26 cellular contexts compared by ENCODE assay signal in genomic region chr1:72489801-72490200, GRCh38.
"Had no signal": no experiment of that assay in that cellular context is flagged by ENCODE, and none has a peak within 500 bp of the region (broad histone marks: within the 10 kb centered on the region; RNA-seq: fewer than 3 reads in every experiment).

No MANE protein-coding gene starts in this region.

- H3K27me3 ChIP-seq: neural progenitor cell, ovary, spleen, suprapubic skin, testis, tibial artery, transverse colon, upper lobe of right lung, uterus had no signal

- H3K27ac ChIP-seq: neural progenitor cell, ovary, parathyroid adenoma, psoas muscle, skin epidermis, spleen, suprapubic skin, testis, tibial artery, transverse colon, upper lobe of right lung, uterus had no signal

- H3K36me3 ChIP-seq: neural progenitor cell, ovary, spleen, suprapubic skin, tibial artery, transverse colon, upper lobe of right lung, uterus had no signal

- H3K4me3 ChIP-seq: neural progenitor cell, ovary, psoas muscle, skin epidermis, smooth muscle cell, spleen, suprapubic skin, testis, tibial artery, transverse colon, upper lobe of right lung, uterus had no signal

- DNase-seq: natural killer cell; occipital lobe; ovary; posterior cingulate gyrus; psoas muscle; right cardiac atrium; spleen; stimulated activated CD4-positive, alpha-beta T cell treated with anti-CD3 and anti-CD28 coated beads, Interleukin-12 subunit alpha, Interleukin-12 subunit beta, amount 100 ng/mL, for 4 hours; stimulated activated CD4-positive, alpha-beta T cell treated with anti-CD3 and anti-CD28 coated beads, Interleukin-1b, Interleukin-23, amount 100 ng/mL, for 48 hours; stimulated activated CD4-positive, alpha-beta T cell treated with anti-CD3 and anti-CD28 coated beads, Interleukin-4, amount 100 ng/mL, for 1 hour; stimulated activated CD4-positive, alpha-beta T cell treated with anti-CD3 and anti-CD28 coated beads, Interleukin-4, amount 100 ng/mL, for 4 hours; stimulated activated CD8-positive, alpha-beta memory T cell treated with anti-CD3 and anti-CD28 coated beads, Interleukin-4, amount 100 ng/mL, for 48 hours; stimulated activated naive CD4-positive, alpha-beta T cell; stimulated activated naive CD8-positive, alpha-beta T cell treated with anti-CD3 and anti-CD28 coated beads, Interleukin-15, amount 100 ng/mL, for 72 hours; stimulated activated naive CD8-positive, alpha-beta T cell treated with anti-CD3 and anti-CD28 coated beads, Interleukin-15, Interleukin-2, amounts not matched to agents 100 U/mL and 50 U/mL, for 24 hours; substantia nigra; testis; tibial artery; transverse colon; upper lobe of right lung; uterus had no signal

- H3K4me1 ChIP-seq: neural progenitor cell, parathyroid adenoma, psoas muscle, spleen, suprapubic skin, testis, tibial artery, transverse colon, upper lobe of right lung, uterus had no signal

- H3K9me3 ChIP-seq: ovary, psoas muscle, spleen, suprapubic skin, testis, tibial artery, transverse colon, upper lobe of right lung, uterus had no signal
